36 cellular contexts compared by ENCODE assay signal in the genomic region with DNA sequence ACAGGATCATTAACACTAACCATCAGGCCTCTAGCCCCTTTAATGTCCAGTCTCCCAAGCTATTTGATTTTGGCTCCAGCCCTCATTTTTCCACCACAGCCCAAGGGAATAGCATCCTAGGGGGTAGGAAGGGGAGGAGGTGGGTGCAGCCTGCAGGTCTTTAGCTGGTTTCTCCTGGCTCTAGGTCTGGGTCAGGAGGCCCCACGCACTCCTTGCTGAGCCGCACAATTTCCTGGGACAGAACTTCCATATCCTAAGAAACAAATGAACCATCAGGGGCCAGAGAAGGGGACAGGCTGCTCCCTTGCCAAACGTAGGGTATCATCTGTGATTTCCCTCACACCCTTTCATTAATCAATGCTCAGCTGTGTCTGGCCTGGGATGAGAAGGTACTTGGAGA.
"Had no signal": no experiment of that assay in that cellular context is flagged by ENCODE, and none has a peak within 500 bp of the region (broad histone marks: within the 10 kb centered on the region; RNA-seq: fewer than 3 reads in every experiment).

No MANE protein-coding gene starts in this region.

- H3K27me3 ChIP-seq: ascending aorta, cardiac muscle cell had no signal

- H3K27ac ChIP-seq: ascending aorta, cardiac muscle cell, VCaP had no signal

- ATAC-seq: activated CD8-positive, alpha-beta T cell treated with anti-CD3 and anti-CD28 coated beads for 36 hours; activated naive CD8-positive, alpha-beta T cell treated with anti-CD3 and anti-CD28 coated beads, Interleukin-2, amount 50 U/mL, for 24 hours; activated T-cell treated with anti-CD3 and anti-CD28 coated beads, Interleukin-2, amount 50 U/mL, for 4 hours; activated T-cell treated with anti-CD3 and anti-CD28 coated beads, Interleukin-2, amount 50 U/mL, for 72 hours; T-cell had no signal

- H3K9me3 Mint-ChIP-seq: activated B cell treated with CpG ODN at 0.5 μM for 24 hours; activated CD4-positive, alpha-beta memory T cell treated with anti-CD3 and anti-CD28 coated beads for 36 hours; activated CD4-positive, alpha-beta T cell treated with anti-CD3 and anti-CD28 coated beads, Interleukin-2, amount 10 ng/mL, durations not matched to agents 24 days and 14 days; activated CD8-positive, alpha-beta T cell treated with anti-CD3 and anti-CD28 coated beads for 36 hours; activated naive CD4-positive, alpha-beta T cell treated with anti-CD3 and anti-CD28 coated beads, Interleukin-2, amount 10 ng/mL, durations not matched to agents 7 days and 5 days; activated naive CD4-positive, alpha-beta T cell treated with anti-CD3 and anti-CD28 coated beads, Interleukin-2, amount 50 U/mL, for 24 hours; activated naive CD8-positive, alpha-beta T cell treated with anti-CD3 and anti-CD28 coated beads, Interleukin-2, amount 10 ng/mL, durations not matched to agents 7 days and 5 days; activated naive CD8-positive, alpha-beta T cell treated with anti-CD3 and anti-CD28 coated beads, Interleukin-2, amount 50 U/mL, for 24 hours; activated T-cell treated with anti-CD3 and anti-CD28 coated beads, Interleukin-2, amount 50 U/mL, for 4 hours; activated T-cell treated with anti-CD3 and anti-CD28 coated beads, Interleukin-2, amount 50 U/mL, for 72 hours; activated T-helper 1 cell treated with anti-CD3 and anti-CD28 coated beads, Interleukin-12 subunit alpha, Interleukin-12 subunit beta, Interleukin-2, Interleukin-4 antibody, amounts not matched to agents 30 ng/mL and 10 ng/mL and 1 ng/mL, durations not matched to agents 14 hours and 24 hours and 36 hours; activated T-helper 2 cell treated with anti-CD3 and anti-CD28 coated beads, Interferon-gamma antibody, Interleukin-2, Interleukin-4, amounts not matched to agents 10 μg/mL and 5 μg/mL and 100 μg/mL, durations not matched to agents 14 hours and 24 hours and 36 hours; brain; central memory CD8-positive, alpha-beta T cell; T-cell; T-helper 2 cell treated with Interferon-gamma antibody and Interleukin-4, amounts not matched to agents 5 μg/mL and 100 μg/mL, for 36 hours had no signal

- H3K27ac Mint-ChIP-seq: activated B cell treated with CpG ODN at 0.5 μM for 24 hours; activated CD4-positive, alpha-beta T cell treated with anti-CD3 and anti-CD28 coated beads, Interleukin-2, amount 10 ng/mL, durations not matched to agents 24 days and 14 days; activated naive CD4-positive, alpha-beta T cell treated with anti-CD3 and anti-CD28 coated beads, Interleukin-2, amount 10 ng/mL, durations not matched to agents 7 days and 5 days; activated naive CD8-positive, alpha-beta T cell; activated naive CD8-positive, alpha-beta T cell treated with anti-CD3 and anti-CD28 coated beads, Interleukin-2, amount 50 U/mL, for 24 hours; activated T-cell treated with anti-CD3 and anti-CD28 coated beads, Interleukin-2, amount 50 U/mL, for 72 hours; activated T-helper 1 cell treated with anti-CD3 and anti-CD28 coated beads, Interleukin-12 subunit alpha, Interleukin-12 subunit beta, Interleukin-2, Interleukin-4 antibody, amounts not matched to agents 30 ng/mL and 10 ng/mL and 1 ng/mL, durations not matched to agents 14 hours and 24 hours and 36 hours; activated T-helper 2 cell treated with anti-CD3 and anti-CD28 coated beads, Interferon-gamma antibody, Interleukin-2, Interleukin-4, amounts not matched to agents 10 μg/mL and 5 μg/mL and 100 μg/mL, durations not matched to agents 14 hours and 24 hours and 36 hours; T-cell; T-helper 2 cell treated with Interferon-gamma antibody and Interleukin-4, amounts not matched to agents 5 μg/mL and 100 μg/mL, for 36 hours had no signal

- H3K27me3 Mint-ChIP-seq: activated B cell treated with CpG ODN at 0.5 μM for 24 hours; activated CD4-positive, alpha-beta memory T cell treated with anti-CD3 and anti-CD28 coated beads for 36 hours; activated CD4-positive, alpha-beta T cell treated with anti-CD3 and anti-CD28 coated beads, Interleukin-2, amount 10 ng/mL, durations not matched to agents 24 days and 14 days; activated CD8-positive, alpha-beta T cell treated with anti-CD3 and anti-CD28 coated beads for 36 hours; activated naive CD4-positive, alpha-beta T cell treated with anti-CD3 and anti-CD28 coated beads, Interleukin-2, amount 50 U/mL, for 24 hours; activated naive CD8-positive, alpha-beta T cell; activated naive CD8-positive, alpha-beta T cell treated with anti-CD3 and anti-CD28 coated beads, Interleukin-2, amount 10 ng/mL, durations not matched to agents 7 days and 5 days; activated naive CD8-positive, alpha-beta T cell treated with anti-CD3 and anti-CD28 coated beads, Interleukin-2, amount 50 U/mL, for 24 hours; central memory CD8-positive, alpha-beta T cell had no signal

- H3K4me1 ChIP-seq: ascending aorta had no signal

- H3K4me3 Mint-ChIP-seq: activated B cell treated with CpG ODN at 0.5 μM for 24 hours; activated CD4-positive, alpha-beta memory T cell treated with anti-CD3 and anti-CD28 coated beads for 36 hours; activated CD4-positive, alpha-beta T cell treated with anti-CD3 and anti-CD28 coated beads, Interleukin-2, amount 10 ng/mL, durations not matched to agents 24 days and 14 days; activated CD8-positive, alpha-beta T cell treated with anti-CD3 and anti-CD28 coated beads for 36 hours; activated naive CD4-positive, alpha-beta T cell treated with anti-CD3 and anti-CD28 coated beads, Interleukin-2, amount 10 ng/mL, durations not matched to agents 7 days and 5 days; activated naive CD4-positive, alpha-beta T cell treated with anti-CD3 and anti-CD28 coated beads, Interleukin-2, amount 50 U/mL, for 24 hours; activated naive CD8-positive, alpha-beta T cell; activated naive CD8-positive, alpha-beta T cell treated with anti-CD3 and anti-CD28 coated beads, Interleukin-2, amount 10 ng/mL, durations not matched to agents 7 days and 5 days; activated naive CD8-positive, alpha-beta T cell treated with anti-CD3 and anti-CD28 coated beads, Interleukin-2, amount 50 U/mL, for 24 hours; activated T-cell treated with anti-CD3 and anti-CD28 coated beads, Interleukin-2, amount 50 U/mL, for 4 hours; activated T-cell treated with anti-CD3 and anti-CD28 coated beads, Interleukin-2, amount 50 U/mL, for 72 hours; activated T-helper 1 cell treated with anti-CD3 and anti-CD28 coated beads, Interleukin-12 subunit alpha, Interleukin-12 subunit beta, Interleukin-2, Interleukin-4 antibody, amounts not matched to agents 30 ng/mL and 10 ng/mL and 1 ng/mL, durations not matched to agents 14 hours and 24 hours and 36 hours; central memory CD8-positive, alpha-beta T cell; T-cell; T-helper 2 cell treated with Interferon-gamma antibody and Interleukin-4, amounts not matched to agents 5 μg/mL and 100 μg/mL, for 36 hours had no signal

- H3K4me3 ChIP-seq: ascending aorta, cardiac muscle cell had no signal

- H3K9me3 ChIP-seq: ascending aorta had no signal

- DNase-seq: activated B cell treated with CpG ODN at 0.5 μM for 24 hours; activated CD4-positive, alpha-beta memory T cell treated with anti-CD3 and anti-CD28 coated beads for 36 hours; activated CD4-positive, alpha-beta T cell treated with anti-CD3 and anti-CD28 coated beads for 4 hours; activated CD4-positive, alpha-beta T cell treated with anti-CD3 and anti-CD28 coated beads, Interleukin-2, amount 10 ng/mL, durations not matched to agents 24 days and 14 days; activated CD4-positive, alpha-beta T cell treated with anti-CD3 and anti-CD28 coated beads, Interleukin-2, amount 50 U/mL, for 1 hour; activated CD4-positive, alpha-beta T cell treated with anti-CD3 and anti-CD28 coated beads, Interleukin-2, amount 50 U/mL, for 4 hours; activated CD4-positive, CD25-positive, alpha-beta regulatory T cell treated with anti-CD3 and anti-CD28 coated beads, Interleukin-2, amount 50 U/mL, for 72 hours; activated CD8-positive, alpha-beta memory T cell treated with anti-CD3 and anti-CD28 coated beads, Interleukin-2, amount 50 U/mL, for 4 hours; activated CD8-positive, alpha-beta T cell treated with anti-CD3 and anti-CD28 coated beads for 36 hours; activated effector memory CD4-positive, alpha-beta T cell treated with Interleukin-2 at 50 U/mL for 16 hours; activated gamma-delta T cell; activated naive CD4-positive, alpha-beta T cell treated with anti-CD3 and anti-CD28 coated beads, Interleukin-2, amount 10 ng/mL, durations not matched to agents 7 days and 5 days; activated naive CD4-positive, alpha-beta T cell treated with Interleukin-2 at 50 U/mL for 16 hours; activated naive CD8-positive, alpha-beta T cell treated with anti-CD3 and anti-CD28 coated beads, Interleukin-2, amount 10 ng/mL, durations not matched to agents 7 days and 5 days; activated naive CD8-positive, alpha-beta T cell treated with anti-CD3 and anti-CD28 coated beads, Interleukin-2, amount 50 U/mL, for 24 hours; activated T-cell treated with anti-CD3 and anti-CD28 coated beads for 4 hours; activated T-cell treated with anti-CD3 and anti-CD28 coated beads, Interleukin-2, amount 50 U/mL, for 1 hour; activated T-cell treated with anti-CD3 and anti-CD28 coated beads, Interleukin-2, amount 50 U/mL, for 4 hours; activated T-cell treated with anti-CD3 and anti-CD28 coated beads, Interleukin-2, amount 50 U/mL, for 72 hours; amygdala; anterior cingulate cortex; caudate nucleus; cerebellar nuclear complex; T-cell; T-helper 2 cell; T-helper 9 cell had no signal
